In genomic region chr17:72920513-72920912, GRCh38 we compare ENCODE assay signal across 2 cellular contexts.
A peak's percentile ranks its signal among the peaks of the same experiment; 100 is the strongest.
TF ChIP-seq lines count a peak whose summit lies in the region.

No MANE protein-coding gene starts in this region.

TF ChIP-seq in HepG2, 621 proteins besides CTCF, POLR2A, EP300 and RAD21:
- TF ChIP-seq, protein P1, sequence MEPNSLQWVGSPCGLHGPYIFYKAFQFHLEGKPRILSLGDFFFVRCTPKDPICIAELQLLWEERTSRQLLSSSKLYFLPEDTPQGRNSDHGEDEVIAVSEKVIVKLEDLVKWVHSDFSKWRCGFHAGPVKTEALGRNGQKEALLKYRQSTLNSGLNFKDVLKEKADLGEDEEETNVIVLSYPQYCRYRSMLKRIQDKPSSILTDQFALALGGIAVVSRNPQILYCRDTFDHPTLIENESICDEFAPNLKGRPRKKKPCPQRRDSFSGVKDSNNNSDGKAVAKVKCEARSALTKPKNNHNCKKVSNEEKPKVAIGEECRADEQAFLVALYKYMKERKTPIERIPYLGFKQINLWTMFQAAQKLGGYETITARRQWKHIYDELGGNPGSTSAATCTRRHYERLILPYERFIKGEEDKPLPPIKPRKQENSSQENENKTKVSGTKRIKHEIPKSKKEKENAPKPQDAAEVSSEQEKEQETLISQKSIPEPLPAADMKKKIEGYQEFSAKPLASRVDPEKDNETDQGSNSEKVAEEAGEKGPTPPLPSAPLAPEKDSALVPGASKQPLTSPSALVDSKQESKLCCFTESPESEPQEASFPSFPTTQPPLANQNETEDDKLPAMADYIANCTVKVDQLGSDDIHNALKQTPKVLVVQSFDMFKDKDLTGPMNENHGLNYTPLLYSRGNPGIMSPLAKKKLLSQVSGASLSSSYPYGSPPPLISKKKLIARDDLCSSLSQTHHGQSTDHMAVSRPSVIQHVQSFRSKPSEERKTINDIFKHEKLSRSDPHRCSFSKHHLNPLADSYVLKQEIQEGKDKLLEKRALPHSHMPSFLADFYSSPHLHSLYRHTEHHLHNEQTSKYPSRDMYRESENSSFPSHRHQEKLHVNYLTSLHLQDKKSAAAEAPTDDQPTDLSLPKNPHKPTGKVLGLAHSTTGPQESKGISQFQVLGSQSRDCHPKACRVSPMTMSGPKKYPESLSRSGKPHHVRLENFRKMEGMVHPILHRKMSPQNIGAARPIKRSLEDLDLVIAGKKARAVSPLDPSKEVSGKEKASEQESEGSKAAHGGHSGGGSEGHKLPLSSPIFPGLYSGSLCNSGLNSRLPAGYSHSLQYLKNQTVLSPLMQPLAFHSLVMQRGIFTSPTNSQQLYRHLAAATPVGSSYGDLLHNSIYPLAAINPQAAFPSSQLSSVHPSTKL (CRISPR knock-in tag; IDR thresholded peaks at IDR 0.05), result no peak
- 0 out of 2 replicates have a peak, but pooled peaks have one; percentile 11 for TF ChIP-seq NONO (IDR thresholded peaks at IDR 0.05)
- no peak for TF ChIP-seq NONO (CRISPR knock-in tag; conservative IDR thresholded peaks at IDR 0.05)
- no peak for TF ChIP-seq ZNF318 (CRISPR knock-in tag; IDR thresholded peaks at IDR 0.05)
- peak; percentile 8 for TF ChIP-seq HNRNPK (IDR thresholded peaks at IDR 0.05; ENCODE audit: low read depth, low read length, poor library complexity, severe bottlenecking)
TF ChIP-seq in HepG2: peak in this region for 2.

TF ChIP-seq in neural cell, 6 proteins besides CTCF, POLR2A, EP300 and RAD21 (continued from another document):
- no peak for TF ChIP-seq SMC3 (conservative IDR thresholded peaks at IDR 0.05; ENCODE audit: poor library complexity)
- TF ChIP-seq, protein P2, sequence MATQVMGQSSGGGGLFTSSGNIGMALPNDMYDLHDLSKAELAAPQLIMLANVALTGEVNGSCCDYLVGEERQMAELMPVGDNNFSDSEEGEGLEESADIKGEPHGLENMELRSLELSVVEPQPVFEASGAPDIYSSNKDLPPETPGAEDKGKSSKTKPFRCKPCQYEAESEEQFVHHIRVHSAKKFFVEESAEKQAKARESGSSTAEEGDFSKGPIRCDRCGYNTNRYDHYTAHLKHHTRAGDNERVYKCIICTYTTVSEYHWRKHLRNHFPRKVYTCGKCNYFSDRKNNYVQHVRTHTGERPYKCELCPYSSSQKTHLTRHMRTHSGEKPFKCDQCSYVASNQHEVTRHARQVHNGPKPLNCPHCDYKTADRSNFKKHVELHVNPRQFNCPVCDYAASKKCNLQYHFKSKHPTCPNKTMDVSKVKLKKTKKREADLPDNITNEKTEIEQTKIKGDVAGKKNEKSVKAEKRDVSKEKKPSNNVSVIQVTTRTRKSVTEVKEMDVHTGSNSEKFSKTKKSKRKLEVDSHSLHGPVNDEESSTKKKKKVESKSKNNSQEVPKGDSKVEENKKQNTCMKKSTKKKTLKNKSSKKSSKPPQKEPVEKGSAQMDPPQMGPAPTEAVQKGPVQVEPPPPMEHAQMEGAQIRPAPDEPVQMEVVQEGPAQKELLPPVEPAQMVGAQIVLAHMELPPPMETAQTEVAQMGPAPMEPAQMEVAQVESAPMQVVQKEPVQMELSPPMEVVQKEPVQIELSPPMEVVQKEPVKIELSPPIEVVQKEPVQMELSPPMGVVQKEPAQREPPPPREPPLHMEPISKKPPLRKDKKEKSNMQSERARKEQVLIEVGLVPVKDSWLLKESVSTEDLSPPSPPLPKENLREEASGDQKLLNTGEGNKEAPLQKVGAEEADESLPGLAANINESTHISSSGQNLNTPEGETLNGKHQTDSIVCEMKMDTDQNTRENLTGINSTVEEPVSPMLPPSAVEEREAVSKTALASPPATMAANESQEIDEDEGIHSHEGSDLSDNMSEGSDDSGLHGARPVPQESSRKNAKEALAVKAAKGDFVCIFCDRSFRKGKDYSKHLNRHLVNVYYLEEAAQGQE (IDR thresholded peaks at IDR 0.05; ENCODE audit: borderline replicate concordance), result no peak
